Comparison of ENCODE assay signal across 1 cellular context in the genomic region with DNA sequence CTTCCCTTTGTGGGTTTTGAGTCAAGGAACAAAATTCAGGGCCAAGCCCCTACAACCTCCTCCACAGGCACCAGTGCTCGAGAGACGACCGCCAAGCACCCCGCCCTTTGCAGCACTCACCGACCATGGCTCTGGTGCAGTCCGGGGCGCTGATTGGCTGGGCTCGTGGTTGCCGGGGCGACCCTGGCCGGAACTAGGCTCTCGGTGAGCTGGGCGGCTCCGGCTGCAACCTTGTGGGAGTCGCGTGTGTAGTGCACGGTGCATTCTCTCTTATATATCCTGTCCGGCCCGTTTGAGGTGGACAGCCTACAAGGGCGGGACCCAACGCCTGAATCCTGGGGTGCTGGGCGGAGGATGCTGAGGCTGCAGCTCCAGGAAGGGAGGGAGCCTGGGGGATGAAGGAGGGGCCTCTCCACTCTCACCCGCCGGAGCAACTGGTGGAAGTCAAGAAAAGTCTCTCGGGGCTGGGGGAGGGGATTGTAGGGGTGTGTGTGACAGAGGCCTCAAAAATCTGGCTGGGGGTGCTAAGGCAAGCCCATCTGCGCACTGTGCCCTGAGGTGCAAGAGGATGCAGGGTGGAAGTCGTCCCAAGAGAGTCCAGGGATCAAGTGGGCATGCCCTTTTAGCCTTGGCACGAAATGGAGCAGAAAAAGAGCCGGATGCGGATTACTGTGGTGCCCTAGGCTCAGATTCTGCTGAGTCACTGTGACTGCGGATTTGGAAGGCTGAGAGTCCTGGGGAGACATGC.
TF ChIP-seq lines count a peak whose summit lies in the region.

Gene NQO1, minus strand, starts transcription at position 248 of the 748 bp plus-strand sequence. Its CDS starts 121 bp downstream, at position 127.

TF ChIP-seq in HepG2, 621 proteins besides CTCF, POLR2A, EP300 and RAD21 (continued from another document and continues in another):
- TF ChIP-seq ATF7 (IDR thresholded peaks at IDR 0.05) (no peak), ATF7 (CRISPR knock-in tag; IDR thresholded peaks at IDR 0.05) (peak; percentile 31; the same call in 1 of the 2 replicates), ZNF589 (CRISPR knock-in tag; conservative IDR thresholded peaks at IDR 0.05) (0 out of 2 replicates have a peak, but pooled peaks have one; percentile 6), PHF20 (CRISPR knock-in tag; IDR thresholded peaks at IDR 0.05) (peak; percentile 62; the same call in 1 of the 2 replicates), SMAD3 (CRISPR knock-in tag; IDR thresholded peaks at IDR 0.05) (no peak; the same call in 1 of the 2 replicates), KLF6 (CRISPR knock-in tag; IDR thresholded peaks at IDR 0.05) (peak; percentile 68; the same call in 1 of the 2 replicates), WIZ (CRISPR knock-in tag; IDR thresholded peaks at IDR 0.05) (no peak), EED (CRISPR knock-in tag; IDR thresholded peaks at IDR 0.05) (no peak), ZNF121 (CRISPR knock-in tag; IDR thresholded peaks at IDR 0.05) (peak; percentile 28; the same call in 1 of the 2 replicates), HMGXB3 (CRISPR knock-in tag; IDR thresholded peaks at IDR 0.05; ENCODE audit: borderline replicate concordance) (peak; percentile 61; the same call in 1 of the 2 replicates), MAFG (CRISPR knock-in tag; IDR thresholded peaks at IDR 0.05) (peak; percentile 95), ZNF563 (CRISPR knock-in tag; IDR thresholded peaks at IDR 0.05) (peak; percentile 83), CHCHD3 (CRISPR knock-in tag; IDR thresholded peaks at IDR 0.05) (no peak), TOE1 (CRISPR knock-in tag; IDR thresholded peaks at IDR 0.05) (no peak), GMEB1 (CRISPR knock-in tag; IDR thresholded peaks at IDR 0.05; ENCODE audit: borderline replicate concordance) (0 out of 2 replicates have a peak, but pooled peaks have one; percentile 27), DBP (CRISPR knock-in tag; IDR thresholded peaks at IDR 0.05; ENCODE audit: not compliant biosample characterization) (no peak), ZNF879 (CRISPR knock-in tag; IDR thresholded peaks at IDR 0.05) (0 out of 2 replicates have a peak, but pooled peaks have one; percentile 67), NCOR1 (IDR thresholded peaks at IDR 0.05; ENCODE audit: borderline replicate concordance, low read length) (peak; percentile 51; the same call in 1 of the 2 replicates), MEIS2 (CRISPR knock-in tag; IDR thresholded peaks at IDR 0.05) (no peak; the same call in 1 of the 2 replicates), RBM39 (IDR thresholded peaks at IDR 0.05; ENCODE audit: low read depth, low read length, poor library complexity, severe bottlenecking) (peak; percentile 90), PHF8 (CRISPR knock-in tag; IDR thresholded peaks at IDR 0.05) (peak; percentile 42; the same call in 1 of the 2 replicates), SNAI1 (CRISPR knock-in tag; IDR thresholded peaks at IDR 0.05; ENCODE audit: borderline replicate concordance) (no peak), SSRP1 (CRISPR knock-in tag; IDR thresholded peaks at IDR 0.05) (peak; percentile 71; the same call in 1 of the 2 replicates), DNMT1 (CRISPR knock-in tag; IDR thresholded peaks at IDR 0.05) (no peak), NR2C2 (CRISPR knock-in tag; IDR thresholded peaks at IDR 0.05; ENCODE audit: borderline replicate concordance) (peak; percentile 28; the same call in 1 of the 2 replicates), HNRNPL (IDR thresholded peaks at IDR 0.05; ENCODE audit: low read depth, low read length) (peak; percentile 93), PRPF4 (IDR thresholded peaks at IDR 0.05; ENCODE audit: low read depth, low read length, poor library complexity, severe bottlenecking) (no peak), ZNF503 (CRISPR knock-in tag; IDR thresholded peaks at IDR 0.05) (no peak), HMGXB4 (CRISPR knock-in tag; IDR thresholded peaks at IDR 0.05; ENCODE audit: borderline replicate concordance in 1 of 2, low read depth in 1 of 2) (peak in 1 of 2 experiments; percentile 48; a peak in 2 of 4 replicates), TMF1 (CRISPR knock-in tag; IDR thresholded peaks at IDR 0.05; ENCODE audit: low read depth) (peak; percentile 75; the same call in 1 of the 2 replicates), PBX3 (CRISPR knock-in tag; IDR thresholded peaks at IDR 0.05; ENCODE audit: borderline replicate concordance) (no peak), ZNF567 (CRISPR knock-in tag; IDR thresholded peaks at IDR 0.05; ENCODE audit: borderline replicate concordance) (0 out of 2 replicates have a peak, but pooled peaks have one; percentile 35), TARDBP (CRISPR knock-in tag; IDR thresholded peaks at IDR 0.05) (peak; percentile 59), CC2D1A (CRISPR knock-in tag; IDR thresholded peaks at IDR 0.05) (no peak), FOXA1 (IDR thresholded peaks at IDR 0.05) (no peak), FOXA1 (CRISPR knock-in tag; IDR thresholded peaks at IDR 0.05) (peak; percentile 7; the same call in 1 of the 2 replicates), ZNF510 (CRISPR knock-in tag; IDR thresholded peaks at IDR 0.05; ENCODE audit: low read depth) (no peak)
- TF ChIP-seq, protein P1, sequence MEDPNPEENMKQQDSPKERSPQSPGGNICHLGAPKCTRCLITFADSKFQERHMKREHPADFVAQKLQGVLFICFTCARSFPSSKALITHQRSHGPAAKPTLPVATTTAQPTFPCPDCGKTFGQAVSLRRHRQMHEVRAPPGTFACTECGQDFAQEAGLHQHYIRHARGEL (CRISPR knock-in tag; IDR thresholded peaks at IDR 0.05) = no peak
- TF ChIP-seq, protein P2, sequence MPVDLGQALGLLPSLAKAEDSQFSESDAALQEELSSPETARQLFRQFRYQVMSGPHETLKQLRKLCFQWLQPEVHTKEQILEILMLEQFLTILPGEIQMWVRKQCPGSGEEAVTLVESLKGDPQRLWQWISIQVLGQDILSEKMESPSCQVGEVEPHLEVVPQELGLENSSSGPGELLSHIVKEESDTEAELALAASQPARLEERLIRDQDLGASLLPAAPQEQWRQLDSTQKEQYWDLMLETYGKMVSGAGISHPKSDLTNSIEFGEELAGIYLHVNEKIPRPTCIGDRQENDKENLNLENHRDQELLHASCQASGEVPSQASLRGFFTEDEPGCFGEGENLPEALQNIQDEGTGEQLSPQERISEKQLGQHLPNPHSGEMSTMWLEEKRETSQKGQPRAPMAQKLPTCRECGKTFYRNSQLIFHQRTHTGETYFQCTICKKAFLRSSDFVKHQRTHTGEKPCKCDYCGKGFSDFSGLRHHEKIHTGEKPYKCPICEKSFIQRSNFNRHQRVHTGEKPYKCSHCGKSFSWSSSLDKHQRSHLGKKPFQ (CRISPR knock-in tag; IDR thresholded peaks at IDR 0.05; ENCODE audit: insufficient replicate concordance) = peak; percentile 60
